ENCODE assay signal across 8 cellular contexts in the genomic region with DNA sequence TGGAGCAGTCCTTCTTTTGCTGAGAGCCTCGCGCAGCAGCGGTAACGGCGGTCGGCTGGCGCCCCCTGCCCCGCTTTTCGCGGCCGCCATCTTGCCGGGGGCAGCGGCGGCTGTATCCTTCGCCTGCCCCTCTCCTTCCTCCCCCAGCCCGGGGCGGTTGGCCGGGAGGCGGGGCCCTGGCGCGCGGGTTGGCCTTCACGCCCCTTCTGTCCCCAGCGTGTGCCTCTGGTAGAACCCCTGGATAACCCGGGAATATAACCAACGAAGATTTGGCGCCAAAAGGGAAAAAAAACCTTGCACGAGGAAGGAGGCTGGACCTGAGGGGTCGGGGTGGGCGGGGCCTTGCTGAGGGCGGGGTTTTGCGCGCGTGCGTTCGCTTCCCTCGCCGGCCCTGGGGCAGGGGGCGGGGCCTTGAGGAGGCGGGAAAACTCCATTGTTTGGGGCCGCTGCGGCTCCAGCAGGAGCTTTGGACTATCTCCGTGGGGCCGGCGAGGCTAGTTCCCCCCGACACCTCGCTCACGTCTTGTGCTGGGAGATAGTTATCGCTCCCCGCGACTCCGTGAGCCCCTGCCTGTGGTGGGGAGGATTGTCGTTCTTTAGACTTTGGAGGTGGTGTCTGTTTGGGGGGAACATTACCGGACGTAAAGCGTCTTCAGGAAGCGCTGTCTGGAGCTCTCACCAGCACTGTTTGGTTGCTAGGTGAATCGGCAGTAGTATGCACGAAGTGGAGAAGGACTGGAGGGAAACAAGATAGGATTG. TPM values are rescaled to one million over a fixed set of nuclear protein-coding genes. Genes with fewer than 3 reads are reported as not detected.
DNase-seq lines count a peak whose midpoint lies in the region; ATAC-seq and TF ChIP-seq lines count a peak whose summit lies in the region.

No MANE protein-coding gene starts in this region.

- 0 out of 2 replicates have a peak, but pooled peaks cover 8% of the 10 kb centered on the region for H3K36me3 ChIP-seq in Loucy (ENCODE audit: insufficient read depth, low read length)

- H3K27me3 Mint-ChIP-seq in activated T-helper 2 cell treated with anti-CD3 and anti-CD28 coated beads, Interferon-gamma antibody, Interleukin-2, Interleukin-4, amounts not matched to agents 10 μg/mL and 5 μg/mL and 100 μg/mL, durations not matched to agents 14 hours and 24 hours and 36 hours (ENCODE audit: low read depth), result no peaks in the 10 kb centered on the region
- H3K27me3 Mint-ChIP-seq in natural killer cell treated with Interleukin-12 subunit alpha and Interleukin-12 subunit beta and Interleukin-15 and Interleukin-18, amount 100 ng/mL, for 72 hours, result no peaks in the 10 kb centered on the region

- 0 out of 2 replicates have a peak, but pooled peaks cover 2% of the 10 kb centered on the region for H3F3A ChIP-seq in Loucy (ENCODE audit: low read depth)

- peaks cover 24% of the 10 kb centered on the region for H3K4me1 Mint-ChIP-seq in activated T-helper 2 cell treated with anti-CD3 and anti-CD28 coated beads, Interferon-gamma antibody, Interleukin-2, Interleukin-4, amounts not matched to agents 10 μg/mL and 5 μg/mL and 100 μg/mL, durations not matched to agents 14 hours and 24 hours and 36 hours (ENCODE audit: low read depth)
- H3K4me1 Mint-ChIP-seq in natural killer cell treated with Interleukin-12 subunit alpha and Interleukin-12 subunit beta and Interleukin-15 and Interleukin-18, amount 100 ng/mL, for 72 hours (ENCODE audit: low read depth in 2 of 2), result peaks cover 35 to 37% of the 10 kb centered on the region in 2 donors

- intact Hi-C loops in activated T-helper 2 cell treated with anti-CD3 and anti-CD28 coated beads, Interferon-gamma antibody, Interleukin-2, Interleukin-4, amounts not matched to agents 10 μg/mL and 5 μg/mL and 100 μg/mL, durations not matched to agents 14 hours and 24 hours and 36 hours (cut with micrococcal nuclease), result loop anchor here (1.0 to 10.0 kb wide), 7 partner anchors 32 to 780 kb away; partner anchors contain the start of genes AKR1A1, BTBD19, CCDC163 and DYNLT4

- H3K4me3 Mint-ChIP-seq in activated T-helper 2 cell treated with anti-CD3 and anti-CD28 coated beads, Interferon-gamma antibody, Interleukin-2, Interleukin-4, amounts not matched to agents 10 μg/mL and 5 μg/mL and 100 μg/mL, durations not matched to agents 14 hours and 24 hours and 36 hours (ENCODE audit: low read depth), result peak overlapping the region; percentile 97
- peak overlapping the region; percentile 100 for H3K4me3 Mint-ChIP-seq in natural killer cell treated with Interleukin-12 subunit alpha and Interleukin-12 subunit beta and Interleukin-15 and Interleukin-18, amount 100 ng/mL, for 72 hours

- peak overlapping the region; percentile 98 for H3K27ac Mint-ChIP-seq in activated T-helper 2 cell treated with anti-CD3 and anti-CD28 coated beads, Interferon-gamma antibody, Interleukin-2, Interleukin-4, amounts not matched to agents 10 μg/mL and 5 μg/mL and 100 μg/mL, durations not matched to agents 14 hours and 24 hours and 36 hours
- peak overlapping the region; percentile 96 for H3K27ac Mint-ChIP-seq in natural killer cell treated with Interleukin-12 subunit alpha and Interleukin-12 subunit beta and Interleukin-15 and Interleukin-18, amount 100 ng/mL, for 72 hours

- H3K9me3 Mint-ChIP-seq in activated T-helper 2 cell treated with anti-CD3 and anti-CD28 coated beads, Interferon-gamma antibody, Interleukin-2, Interleukin-4, amounts not matched to agents 10 μg/mL and 5 μg/mL and 100 μg/mL, durations not matched to agents 14 hours and 24 hours and 36 hours, result no peaks in the 10 kb centered on the region
- H3K9me3 Mint-ChIP-seq in natural killer cell treated with Interleukin-12 subunit alpha and Interleukin-12 subunit beta and Interleukin-15 and Interleukin-18, amount 100 ng/mL, for 72 hours, result no peaks in the 10 kb centered on the region

- H3K79me2 ChIP-seq in Loucy (ENCODE audit: insufficient read depth, low read length), result peaks cover 57% of the 10 kb centered on the region

- H3K4me3 ChIP-seq in Loucy (ENCODE audit: low read length, poor library complexity, severe bottlenecking) (peak overlapping the region; percentile 96), fibroblast of pulmonary artery (replicated peaks; ENCODE audit: low read depth, low read length) (peak overlapping the region; percentile 100)

- peaks cover 34% of the 10 kb centered on the region for H3K4me1 ChIP-seq in Loucy (ENCODE audit: insufficient read depth, low read length, poor library complexity, severe bottlenecking)

- peak overlapping the region; percentile 92 for H3K4me2 ChIP-seq in Loucy (ENCODE audit: low read depth, low read length, poor library complexity, severe bottlenecking)

- no peaks in the 10 kb centered on the region for H3K27me3 ChIP-seq in Loucy (ENCODE audit: insufficient read depth, low read length, poor library complexity, severe bottlenecking)

- H4K20me1 ChIP-seq in Loucy (ENCODE audit: insufficient read depth, low read length, poor library complexity, severe bottlenecking), result peaks cover 54% of the 10 kb centered on the region

- H3K36me3 Mint-ChIP-seq in activated T-helper 2 cell treated with anti-CD3 and anti-CD28 coated beads, Interferon-gamma antibody, Interleukin-2, Interleukin-4, amounts not matched to agents 10 μg/mL and 5 μg/mL and 100 μg/mL, durations not matched to agents 14 hours and 24 hours and 36 hours (ENCODE audit: low read depth), result peaks cover 22% of the 10 kb centered on the region
- H3K36me3 Mint-ChIP-seq in natural killer cell treated with Interleukin-12 subunit alpha and Interleukin-12 subunit beta and Interleukin-15 and Interleukin-18, amount 100 ng/mL, for 72 hours, result no peaks in the 10 kb centered on the region

- H3K9me3 ChIP-seq in Loucy (ENCODE audit: insufficient read depth, low read depth, low read length), result no peaks in the 10 kb centered on the region

- TF ChIP-seq CTCF in Loucy (conservative IDR thresholded peaks at IDR 0.05; ENCODE audit: low read length), result no peak
- TF ChIP-seq CTCF in fibroblast of pulmonary artery (IDR thresholded peaks at IDR 0.05; ENCODE audit: low read length, missing control alignments), result no peak

- H3K9ac ChIP-seq in Loucy (ENCODE audit: low read depth, low read length, poor library complexity, severe bottlenecking), result peak overlapping the region; percentile 98

- ATAC-seq in GM21825 (IDR thresholded peaks at IDR 0.05; ENCODE audit: unreplicated experiment), result peak; percentile 34
- ATAC-seq in natural killer cell treated with Interleukin-12 subunit alpha and Interleukin-12 subunit beta and Interleukin-15 and Interleukin-18, amount 100 ng/mL, for 72 hours, result peak; percentile 70 to 77

- no peaks in the 10 kb centered on the region for H3K9me2 ChIP-seq in Loucy (replicated peaks; ENCODE audit: low read depth, low read length)

- H2AFZ ChIP-seq in Loucy (ENCODE audit: low read length), result peak overlapping the region; percentile 100

- DNase-seq in D341Med (ENCODE audit: low spot score) (peak; percentile 94), RPMI8226 (peak; percentile 97), fibroblast of pulmonary artery (ENCODE audit: low read depth) (peak; percentile 92)
- peak; percentile 83 for DNase-seq in activated T-helper 2 cell treated with anti-CD3 and anti-CD28 coated beads, Interferon-gamma antibody, Interleukin-2, Interleukin-4, amounts not matched to agents 10 μg/mL and 5 μg/mL and 100 μg/mL, durations not matched to agents 14 hours and 24 hours and 36 hours (ENCODE audit: low spot score)
- DNase-seq in natural killer cell treated with Interleukin-12 subunit alpha and Interleukin-12 subunit beta and Interleukin-15 and Interleukin-18, amount 100 ng/mL, for 72 hours (ENCODE audit: low spot score), result peak; percentile 86
- peak; percentile 87 to 93 (median 90) for DNase-seq in stimulated activated naive CD4-positive, alpha-beta T cell (lab: John Stamatoyannopoulos, UW)

RNA-seq across cellular contexts. Expression of gene NASP, which starts 0.7 kb away (rescaled TPM):
- total RNA-seq in activated T-helper 2 cell treated with anti-CD3 and anti-CD28 coated beads, Interferon-gamma antibody, Interleukin-2, Interleukin-4, amounts not matched to agents 10 μg/mL and 5 μg/mL and 100 μg/mL, durations not matched to agents 14 hours and 24 hours and 36 hours, result 253 and 265 TPM in 2 replicates
- total RNA-seq in natural killer cell treated with Interleukin-12 subunit alpha and Interleukin-12 subunit beta and Interleukin-15 and Interleukin-18, amount 100 ng/mL, for 72 hours, result 100 to 1,000 TPM; 145 to 291 TPM

RNA-seq across cellular contexts. Expression of gene AKR1A1, which starts 33.9 kb away (rescaled TPM):
- 191 and 210 TPM in 2 replicates for total RNA-seq in activated T-helper 2 cell treated with anti-CD3 and anti-CD28 coated beads, Interferon-gamma antibody, Interleukin-2, Interleukin-4, amounts not matched to agents 10 μg/mL and 5 μg/mL and 100 μg/mL, durations not matched to agents 14 hours and 24 hours and 36 hours
- total RNA-seq in natural killer cell treated with Interleukin-12 subunit alpha and Interleukin-12 subunit beta and Interleukin-15 and Interleukin-18, amount 100 ng/mL, for 72 hours, result 100 to 1,000 TPM; 137 to 181 TPM

RNA-seq across cellular contexts. Expression of gene CCDC17, which starts 39.3 kb away (rescaled TPM):
- 2.5 and 2.8 TPM in 2 replicates for total RNA-seq in activated T-helper 2 cell treated with anti-CD3 and anti-CD28 coated beads, Interferon-gamma antibody, Interleukin-2, Interleukin-4, amounts not matched to agents 10 μg/mL and 5 μg/mL and 100 μg/mL, durations not matched to agents 14 hours and 24 hours and 36 hours
- total RNA-seq in natural killer cell treated with Interleukin-12 subunit alpha and Interleukin-12 subunit beta and Interleukin-15 and Interleukin-18, amount 100 ng/mL, for 72 hours, result 1 to 10 TPM; 4.4 to 6.9 TPM

Comparison
In these comparisons a context has a peak if more than half of its experiments do, and no peak if none do; other contexts are left out.
1. Peak in every context shown above with its lines: DNase-seq, ATAC-seq and H3K4me3 ChIP-seq.